Comparison of ENCODE assay signal across 2 cellular contexts in the genomic region with DNA sequence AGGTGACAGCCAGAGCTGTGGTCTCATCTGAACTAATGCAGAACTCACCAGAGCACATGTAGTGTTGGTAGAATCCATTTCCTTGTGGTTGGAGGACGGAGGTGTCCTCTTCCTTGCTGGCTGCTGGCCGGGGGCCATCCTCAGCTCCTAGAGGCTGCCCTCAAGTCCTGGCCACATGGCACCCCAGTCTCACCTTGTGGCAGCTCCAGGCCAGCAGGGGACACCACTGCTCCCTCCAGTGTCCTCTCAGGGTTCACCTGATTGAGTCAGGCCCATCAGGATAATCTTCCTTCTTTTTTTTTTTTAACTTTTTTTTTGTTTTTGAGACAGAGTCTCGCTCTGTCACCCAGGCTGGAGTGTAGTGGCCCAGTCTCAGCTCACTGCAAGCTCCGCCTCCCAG.
TF ChIP-seq lines count a peak whose summit lies in the region.

No MANE protein-coding gene starts in this region.

TF ChIP-seq in GM23338, 12 proteins besides CTCF, POLR2A, EP300 and RAD21 (continues in another document):
- TF ChIP-seq, protein P1, sequence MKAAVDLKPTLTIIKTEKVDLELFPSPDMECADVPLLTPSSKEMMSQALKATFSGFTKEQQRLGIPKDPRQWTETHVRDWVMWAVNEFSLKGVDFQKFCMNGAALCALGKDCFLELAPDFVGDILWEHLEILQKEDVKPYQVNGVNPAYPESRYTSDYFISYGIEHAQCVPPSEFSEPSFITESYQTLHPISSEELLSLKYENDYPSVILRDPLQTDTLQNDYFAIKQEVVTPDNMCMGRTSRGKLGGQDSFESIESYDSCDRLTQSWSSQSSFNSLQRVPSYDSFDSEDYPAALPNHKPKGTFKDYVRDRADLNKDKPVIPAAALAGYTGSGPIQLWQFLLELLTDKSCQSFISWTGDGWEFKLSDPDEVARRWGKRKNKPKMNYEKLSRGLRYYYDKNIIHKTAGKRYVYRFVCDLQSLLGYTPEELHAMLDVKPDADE (IDR thresholded peaks at IDR 0.05) = no peak
- no peak for TF ChIP-seq ZNF462 (CRISPR knock-in tag; IDR thresholded peaks at IDR 0.05)
- TF ChIP-seq, protein P2, sequence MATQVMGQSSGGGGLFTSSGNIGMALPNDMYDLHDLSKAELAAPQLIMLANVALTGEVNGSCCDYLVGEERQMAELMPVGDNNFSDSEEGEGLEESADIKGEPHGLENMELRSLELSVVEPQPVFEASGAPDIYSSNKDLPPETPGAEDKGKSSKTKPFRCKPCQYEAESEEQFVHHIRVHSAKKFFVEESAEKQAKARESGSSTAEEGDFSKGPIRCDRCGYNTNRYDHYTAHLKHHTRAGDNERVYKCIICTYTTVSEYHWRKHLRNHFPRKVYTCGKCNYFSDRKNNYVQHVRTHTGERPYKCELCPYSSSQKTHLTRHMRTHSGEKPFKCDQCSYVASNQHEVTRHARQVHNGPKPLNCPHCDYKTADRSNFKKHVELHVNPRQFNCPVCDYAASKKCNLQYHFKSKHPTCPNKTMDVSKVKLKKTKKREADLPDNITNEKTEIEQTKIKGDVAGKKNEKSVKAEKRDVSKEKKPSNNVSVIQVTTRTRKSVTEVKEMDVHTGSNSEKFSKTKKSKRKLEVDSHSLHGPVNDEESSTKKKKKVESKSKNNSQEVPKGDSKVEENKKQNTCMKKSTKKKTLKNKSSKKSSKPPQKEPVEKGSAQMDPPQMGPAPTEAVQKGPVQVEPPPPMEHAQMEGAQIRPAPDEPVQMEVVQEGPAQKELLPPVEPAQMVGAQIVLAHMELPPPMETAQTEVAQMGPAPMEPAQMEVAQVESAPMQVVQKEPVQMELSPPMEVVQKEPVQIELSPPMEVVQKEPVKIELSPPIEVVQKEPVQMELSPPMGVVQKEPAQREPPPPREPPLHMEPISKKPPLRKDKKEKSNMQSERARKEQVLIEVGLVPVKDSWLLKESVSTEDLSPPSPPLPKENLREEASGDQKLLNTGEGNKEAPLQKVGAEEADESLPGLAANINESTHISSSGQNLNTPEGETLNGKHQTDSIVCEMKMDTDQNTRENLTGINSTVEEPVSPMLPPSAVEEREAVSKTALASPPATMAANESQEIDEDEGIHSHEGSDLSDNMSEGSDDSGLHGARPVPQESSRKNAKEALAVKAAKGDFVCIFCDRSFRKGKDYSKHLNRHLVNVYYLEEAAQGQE (IDR thresholded peaks at IDR 0.05; ENCODE audit: unreplicated experiment) = no peak
- no peak for TF ChIP-seq EZH2 (IDR thresholded peaks at IDR 0.05; ENCODE audit: low read depth, unreplicated experiment)
- no peak for TF ChIP-seq EZH2phosphoT487 (IDR thresholded peaks at IDR 0.05; ENCODE audit: unreplicated experiment)
- TF ChIP-seq STAT1 (IDR thresholded peaks at IDR 0.05; ENCODE audit: unreplicated experiment) = no peak
- no peak for TF ChIP-seq CREB1 (CRISPR knock-in tag; IDR thresholded peaks at IDR 0.05; ENCODE audit: low read depth)
- no peak for TF ChIP-seq NANOG (IDR thresholded peaks at IDR 0.05; ENCODE audit: borderline replicate concordance)
- TF ChIP-seq ZNF114 (CRISPR knock-in tag; IDR thresholded peaks at IDR 0.05) = no peak
- no peak for TF ChIP-seq ZNF331 (CRISPR knock-in tag; IDR thresholded peaks at IDR 0.05; ENCODE audit: low read depth)

TF ChIP-seq in GM12878, 131 proteins besides CTCF, POLR2A, EP300 and RAD21 (continued from another document):
- TF ChIP-seq SMC3 (IDR thresholded peaks at IDR 0.05; ENCODE audit: borderline replicate concordance, low read length) = peak; percentile 51
TF ChIP-seq in GM12878: peak in this region for 1.
